ENCODE assay signal across 19 cellular contexts in genomic region chr13:24716011-24716410, GRCh38. TPM values are rescaled to one million over a fixed set of nuclear protein-coding genes. Genes with fewer than 3 reads are reported as not detected.
"Had no signal": no experiment of that assay in that cellular context is flagged by ENCODE, and none has a peak within 500 bp of the region (broad histone marks: within the 10 kb centered on the region; RNA-seq: fewer than 3 reads in every experiment).

No MANE protein-coding gene starts in this region.

- H3K4me3 Mint-ChIP-seq: activated T-helper 1 cell treated with anti-CD3 and anti-CD28 coated beads, Interleukin-12 subunit alpha, Interleukin-12 subunit beta, Interleukin-2, Interleukin-4 antibody, amounts not matched to agents 30 ng/mL and 10 ng/mL and 1 ng/mL, durations not matched to agents 14 hours and 24 hours and 36 hours; nephron progenitor cell; T-helper 2 cell treated with Interferon-gamma antibody and Interleukin-4, amounts not matched to agents 5 μg/mL and 100 μg/mL, for 36 hours had no signal

- ATAC-seq: left ventricle myocardium superior; stimulated activated naive CD8-positive, alpha-beta T cell treated with anti-CD3 and anti-CD28 coated beads, Interleukin-15, Interleukin-2, amounts not matched to agents 100 U/mL and 50 U/mL, for 24 hours had no signal

- H3K9me3 Mint-ChIP-seq: activated T-helper 1 cell treated with anti-CD3 and anti-CD28 coated beads, Interleukin-12 subunit alpha, Interleukin-12 subunit beta, Interleukin-2, Interleukin-4 antibody, amounts not matched to agents 30 ng/mL and 10 ng/mL and 1 ng/mL, durations not matched to agents 14 hours and 24 hours and 36 hours; nephron progenitor cell; T-helper 2 cell treated with Interferon-gamma antibody and Interleukin-4, amounts not matched to agents 5 μg/mL and 100 μg/mL, for 36 hours had no signal

- H3K27me3 ChIP-seq: breast epithelium, upper lobe of left lung had no signal

- H3K36me3 ChIP-seq: breast epithelium, upper lobe of left lung had no signal

- H3K27ac Mint-ChIP-seq: activated T-helper 1 cell treated with anti-CD3 and anti-CD28 coated beads, Interleukin-12 subunit alpha, Interleukin-12 subunit beta, Interleukin-2, Interleukin-4 antibody, amounts not matched to agents 30 ng/mL and 10 ng/mL and 1 ng/mL, durations not matched to agents 14 hours and 24 hours and 36 hours; nephron progenitor cell; T-helper 2 cell treated with Interferon-gamma antibody and Interleukin-4, amounts not matched to agents 5 μg/mL and 100 μg/mL, for 36 hours had no signal

- H3K9me3 ChIP-seq: breast epithelium, upper lobe of left lung had no signal

- H3K4me3 ChIP-seq: breast epithelium, upper lobe of left lung had no signal

- H3K4me1 ChIP-seq: breast epithelium, upper lobe of left lung had no signal

- DNase-seq: activated CD4-positive, alpha-beta T cell treated with anti-CD3 and anti-CD28 coated beads for 4 hours; activated naive CD4-positive, alpha-beta T cell; aorta; dermis blood vessel endothelial cell; erythroblast; glutamatergic neuron; kidney; left ventricle myocardium superior; nephron progenitor cell; stimulated activated CD4-positive, alpha-beta T cell treated with anti-CD3 and anti-CD28 coated beads, Interleukin-4, amount 100 ng/mL, for 1 hour; stimulated activated CD8-positive, alpha-beta memory T cell treated with anti-CD3 and anti-CD28 coated beads, Interleukin-4, amount 100 ng/mL, for 48 hours; stimulated activated naive CD8-positive, alpha-beta T cell treated with anti-CD3 and anti-CD28 coated beads, Interleukin-15, Interleukin-2, amounts not matched to agents 100 U/mL and 50 U/mL, for 24 hours; upper lobe of left lung had no signal

- H3K27ac ChIP-seq: breast epithelium, upper lobe of left lung had no signal

RNA-seq across cellular contexts. Expression of gene ATP12A, which starts 35.8 kb away (rescaled TPM):
- total RNA-seq: aorta, breast epithelium, dermis blood vessel endothelial cell, left ventricle myocardium superior, mesenteric fat pad, osteocyte had no signal

RNA-seq across cellular contexts. Expression of gene RNF17, which starts 48.0 kb away (rescaled TPM):
- total RNA-seq: activated T-helper 1 cell treated with anti-CD3 and anti-CD28 coated beads, Interleukin-12 subunit alpha, Interleukin-12 subunit beta, Interleukin-2, Interleukin-4 antibody, amounts not matched to agents 30 ng/mL and 10 ng/mL and 1 ng/mL, durations not matched to agents 14 hours and 24 hours and 36 hours; dermis blood vessel endothelial cell; kidney; left ventricle myocardium superior; osteocyte; temporal lobe had no signal
